36 cellular contexts compared by ENCODE assay signal in genomic region chr7:128818694-128819093, GRCh38. TPM values are rescaled to one million over a fixed set of nuclear protein-coding genes. Genes with fewer than 3 reads are reported as not detected.
"Had no signal": no experiment of that assay in that cellular context is flagged by ENCODE, and none has a peak within 500 bp of the region (broad histone marks: within the 10 kb centered on the region; RNA-seq: fewer than 3 reads in every experiment).

No MANE protein-coding gene starts in this region.

- H3K9me3 ChIP-seq: body of pancreas, esophagus squamous epithelium, gastroesophageal sphincter, heart right ventricle had no signal

- H3K27ac ChIP-seq: body of pancreas, cardiac muscle cell, coronary artery, epithelial cell of prostate, esophagus squamous epithelium, gastroesophageal sphincter, heart right ventricle, VCaP had no signal

- H3K4me3 ChIP-seq: body of pancreas, cardiac muscle cell, coronary artery, esophagus squamous epithelium, gastroesophageal sphincter, heart right ventricle had no signal

- H3K4me1 ChIP-seq: esophagus squamous epithelium, gastroesophageal sphincter, heart right ventricle had no signal

- ATAC-seq: activated CD8-positive, alpha-beta T cell treated with anti-CD3 and anti-CD28 coated beads for 36 hours; activated T-cell treated with anti-CD3 and anti-CD28 coated beads, Interleukin-2, amount 50 U/mL, for 4 hours; activated T-helper 17 cell treated with anti-CD3 and anti-CD28 coated beads, Interleukin-2, amount 50 U/mL, for 72 hours; body of pancreas; effector memory CD8-positive, alpha-beta T cell; gastroesophageal sphincter; heart right ventricle; WTC11 had no signal

- H3K27me3 ChIP-seq: body of pancreas, cardiac muscle cell, gastroesophageal sphincter, heart right ventricle had no signal

- DNase-seq: activated CD4-positive, alpha-beta T cell treated with anti-CD3 and anti-CD28 coated beads for 1 hour; activated CD4-positive, alpha-beta T cell treated with anti-CD3 and anti-CD28 coated beads for 4 hours; activated CD4-positive, alpha-beta T cell treated with anti-CD3 and anti-CD28 coated beads, Interleukin-2, amount 10 ng/mL, durations not matched to agents 7 days and 5 days; activated CD4-positive, alpha-beta T cell treated with anti-CD3 and anti-CD28 coated beads, Interleukin-2, amount 50 U/mL, for 4 hours; activated CD8-positive, alpha-beta memory T cell treated with anti-CD3 and anti-CD28 coated beads for 24 hours; activated CD8-positive, alpha-beta T cell treated with anti-CD3 and anti-CD28 coated beads for 36 hours; activated effector memory CD4-positive, alpha-beta T cell treated with Interleukin-2 at 50 U/mL for 16 hours; activated gamma-delta T cell treated with Interleukin-2 at 50 U/mL for 16 hours; activated naive CD4-positive, alpha-beta T cell treated with anti-CD3 and anti-CD28 coated beads, Interleukin-2, amount 50 U/mL, for 16 hours; activated naive CD4-positive, alpha-beta T cell treated with Interleukin-2 at 50 U/mL for 16 hours; activated T-cell treated with anti-CD3 and anti-CD28 coated beads, Interleukin-2, amount 50 U/mL, for 4 hours; amniotic stem cell; anterior cingulate cortex; body of pancreas; dermis blood vessel endothelial cell; effector CD4-positive, alpha-beta T cell; effector memory CD8-positive, alpha-beta T cell; esophagus squamous epithelium; foreskin melanocyte; heart right ventricle; T-helper 2 cell had no signal

- FAIRE-seq: endothelial cell of umbilical vein, TTC549 had no signal

- H3K36me3 ChIP-seq: cardiac muscle cell, esophagus squamous epithelium, gastroesophageal sphincter, heart right ventricle had no signal

RNA-seq across cellular contexts. Expression of gene FLNC, which starts 11.5 kb away (rescaled TPM):
- total RNA-seq: activated CD4-positive, alpha-beta T cell treated with anti-CD3 and anti-CD28 coated beads, Interleukin-2, amount 10 ng/mL, durations not matched to agents 7 days and 5 days had no signal

RNA-seq across cellular contexts. Expression of gene OPN1SW, which starts 43.1 kb away (rescaled TPM):
- total RNA-seq: activated CD4-positive, alpha-beta T cell treated with anti-CD3 and anti-CD28 coated beads, Interleukin-2, amount 10 ng/mL, durations not matched to agents 7 days and 5 days; activated CD8-positive, alpha-beta T cell treated with anti-CD3 and anti-CD28 coated beads for 36 hours; activated T-cell treated with anti-CD3 and anti-CD28 coated beads, Interleukin-2, amount 50 U/mL, for 4 hours; activated T-helper 17 cell treated with anti-CD3 and anti-CD28 coated beads, Interleukin-2, amount 50 U/mL, for 72 hours; body of pancreas; cardiac muscle cell; dermis blood vessel endothelial cell; endothelial cell of umbilical vein; esophagus squamous epithelium; fibroblast of lung; fibroblast of villous mesenchyme; gastroesophageal sphincter; glomerular endothelial cell; heart right ventricle; T-helper 1 cell treated with Interleukin-12 subunit alpha and Interleukin-12 subunit beta and Interleukin-4 antibody, amounts not matched to agents 30 ng/mL and 1 ng/mL, for 36 hours; WTC11 had no signal
- polyA plus RNA-seq: adipose tissue, endothelial cell of umbilical vein, esophagus, fibroblast of lung, heart right ventricle had no signal
